ENCODE assay signal across 28 cellular contexts in the genomic region with DNA sequence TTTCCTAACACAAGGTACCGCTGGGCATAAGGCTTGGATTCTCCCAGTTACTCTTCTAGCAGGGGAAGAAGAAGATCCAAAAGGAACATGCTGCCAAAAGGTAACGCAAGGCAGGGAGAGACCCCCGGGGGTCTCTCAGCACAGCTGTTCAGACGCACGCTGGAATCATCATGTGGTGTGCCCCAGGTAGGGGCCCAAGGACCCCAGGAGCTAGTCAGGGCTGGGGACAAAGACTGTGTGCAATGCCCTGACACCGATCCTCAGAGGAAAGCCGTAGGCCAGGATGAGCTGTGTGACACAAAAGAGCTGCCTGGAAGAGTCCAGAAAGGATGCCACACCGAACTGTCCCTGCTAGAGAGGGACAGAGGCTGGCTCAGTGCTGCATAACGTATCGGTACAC. TPM values are rescaled to one million over a fixed set of nuclear protein-coding genes. Genes with fewer than 3 reads are reported as not detected.
DNase-seq lines count a peak whose midpoint lies in the region; ATAC-seq and TF ChIP-seq lines count a peak whose summit lies in the region.
"Had no signal": no experiment of that assay in that cellular context is flagged by ENCODE, and none has a peak within 500 bp of the region (broad histone marks: within the 10 kb centered on the region; RNA-seq: fewer than 3 reads in every experiment).

No MANE protein-coding gene starts in this region.

- WGBS in right cardiac atrium: 91% methylated on average over 10 of the region's 10 CpGs
- 85 to 95% methylated on average over 8 to 10 of the region's 10 CpGs for whole genome bisulfite sequencing in testis, 2 donors

- H3K9me3 Mint-ChIP-seq in nephron: no peaks in the 10 kb centered on the region
- H3K9me3 Mint-ChIP-seq: CD8-positive, alpha-beta memory T cell had no signal

- H3K4me3 ChIP-seq in right cardiac atrium (ENCODE audit: low read length) (no peak overlapping the region), ascending aorta (no peak overlapping the region), testis (no peak overlapping the region)
- H3K4me3 ChIP-seq: MG63, PC-9, SJSA1 had no signal

- H3K27ac Mint-ChIP-seq in nephron: peak overlapping the region in 2 of 3 experiments; percentile 97 to 100

- DNase-seq in right cardiac atrium (peak in 2 of 3 donors; percentile 18 to 22), left ventricle myocardium superior (no peak), ascending aorta (ENCODE audit: low spot score in 2 of 2) (no peak), testis (no peak), Ammon's horn (ENCODE audit: low spot score) (no peak), NCI-H1436 (lab: John Stamatoyannopoulos, UW) (no peak)
- DNase-seq: 8988T; ACHN; CD8-positive, alpha-beta memory T cell; DMS 273 treated with DMSO at 0.1 percent for 48 hours; DMS79 treated with DMSO at 0.1 percent for 48 hours; GF-D8; H7; IMR-90; KG1; MG63; NCI-H1105 treated with DMSO at 0.1 percent for 48 hours; NCI-H2029 treated with DMSO at 0.1 percent for 48 hours; NCI-H446 treated with DMSO at 0.1 percent for 48 hours; NCI-H526; NCI-H82; PC-9; Right ventricle myocardium superior had no signal

- H3K27ac ChIP-seq in right cardiac atrium (ENCODE audit: low read length) (no peak overlapping the region), ascending aorta (peak overlapping the region; percentile 96 to 99), testis (peak overlapping the region; percentile 5 to 50)
- H3K27ac ChIP-seq: C4-2B, PC-9, SJSA1 had no signal

- H3K9me3 ChIP-seq in right cardiac atrium (ENCODE audit: control insufficient read depth, low read length) (no peaks in the 10 kb centered on the region), ascending aorta (no peaks in the 10 kb centered on the region), testis (no peaks in the 10 kb centered on the region)
- H3K9me3 ChIP-seq: MG63, SJSA1 had no signal

- ATAC-seq in right cardiac atrium (no peak), left ventricle myocardium superior (no peak), HG03469 (IDR thresholded peaks at IDR 0.05; ENCODE audit: unreplicated experiment) (no peak)

- H3K27me3 Mint-ChIP-seq in nephron (ENCODE audit: low read depth): peaks cover 4% of the 10 kb centered on the region
- H3K27me3 Mint-ChIP-seq: CD8-positive, alpha-beta memory T cell had no signal

- H3K36me3 Mint-ChIP-seq in nephron (ENCODE audit: low read depth): peaks cover 67% of the 10 kb centered on the region

- intact Hi-C loops in right cardiac atrium (cut with DNase I): loop anchor here in 1 of 4 donors (5.0 kb wide), 1 partner anchor 77 kb away; no protein-coding TSS in a partner anchor
- intact Hi-C loops in left ventricle myocardium superior (cut with micrococcal nuclease): no loop called here
- intact Hi-C loops in ascending aorta (cut with DNase I): loop anchor here (5.0 kb wide), 3 partner anchors 127 to 1078 kb away; a partner anchor contains a TSS
- intact Hi-C loops in testis (cut with DNase I; ENCODE audit: low total_unique reads): loop anchor here (10.0 kb wide), 1 partner anchor 120 kb away; a partner anchor contains a TSS

- no peak for TF ChIP-seq POLR2A in testis (IDR thresholded peaks at IDR 0.05)

- H3K36me3 ChIP-seq in ascending aorta (peaks cover 69% of the 10 kb centered on the region in 2 donors), testis (ENCODE audit: low read depth, missing control alignments) (no peaks in the 10 kb centered on the region)

- no peaks in the 10 kb centered on the region for H3K27me3 ChIP-seq in right cardiac atrium (ENCODE audit: control insufficient read depth, insufficient read depth)
- no peaks in the 10 kb centered on the region for H3K27me3 ChIP-seq in ascending aorta
- no peaks in the 10 kb centered on the region for H3K27me3 ChIP-seq in testis
- H3K27me3 ChIP-seq: MG63, SJSA1 had no signal

- H3K4me1 ChIP-seq in right cardiac atrium (ENCODE audit: control insufficient read depth, insufficient read depth, low read length): peaks cover 21% of the 10 kb centered on the region
- peaks cover 21 to 40% of the 10 kb centered on the region in 2 donors for H3K4me1 ChIP-seq in ascending aorta
- peaks cover 49% of the 10 kb centered on the region for H3K4me1 ChIP-seq in testis

- H3K4me1 Mint-ChIP-seq in nephron: peaks cover 43% of the 10 kb centered on the region

- TF ChIP-seq CTCF in ascending aorta (IDR thresholded peaks at IDR 0.05): no peak
- TF ChIP-seq CTCF in nephron (IDR thresholded peaks at IDR 0.05; ENCODE audit: unreplicated experiment in 3 of 3): no peak
- TF ChIP-seq CTCF in testis (IDR thresholded peaks at IDR 0.05): no peak

- H3K4me3 Mint-ChIP-seq in nephron: no peak overlapping the region
- H3K4me3 Mint-ChIP-seq: CD8-positive, alpha-beta memory T cell had no signal

RNA-seq across cellular contexts. Expression of a gene that starts 22.3 kb away (rescaled TPM):
- total RNA-seq in right cardiac atrium: under 1 TPM in 2 of 4 donors, not detected in 2; 0.11 to 0.17 TPM
- polyA plus RNA-seq in right cardiac atrium: 0.09 TPM
- total RNA-seq in left ventricle myocardium superior: not detected
- not detected for total RNA-seq in ascending aorta
- total RNA-seq in testis: 1 to 10 TPM; 1.1 to 1.4 TPM
- polyA plus RNA-seq in testis (ENCODE audit: insufficient read depth, low read depth, low replicate concordance): 3.6 TPM
- total RNA-seq: CD8-positive, alpha-beta memory T cell; RPMI7951 had no signal
- polyA plus RNA-seq: CD8-positive, alpha-beta memory T cell had no signal

RNA-seq across cellular contexts. Expression of a gene that starts 53.8 kb away (rescaled TPM):
- total RNA-seq in right cardiac atrium (10 to 100 TPM; 11.3 to 22.1 (median 17.2) TPM), left ventricle myocardium superior (22.8 TPM), ascending aorta (524 TPM), testis (10 to 100 TPM; 11.4 to 16.8 TPM)
- polyA plus RNA-seq in right cardiac atrium (10.9 TPM), testis (ENCODE audit: insufficient read depth, low read depth, low replicate concordance) (16.1 TPM)
- polyA plus RNA-seq: CD8-positive, alpha-beta memory T cell had no signal

Comparison
In these comparisons a context has a peak if more than half of its experiments do, and no peak if none do; other contexts are left out.
1. DNase-seq: peak in right cardiac atrium (2 of 3); none in left ventricle myocardium superior (single experiment), ascending aorta (0 of 2), testis (single experiment), Ammon's horn (single experiment) and NCI-H1436 (single experiment).
2. RNA of a gene that starts 53.8 kb away (total RNA-seq): 524 TPM in ascending aorta (single experiment); 22.8 TPM in left ventricle myocardium superior (single experiment), 11.3 to 22.1 TPM in right cardiac atrium and 11.4 to 16.8 TPM in testis; every median in the first group is over 10 times any median in the second.